In the genomic region with DNA sequence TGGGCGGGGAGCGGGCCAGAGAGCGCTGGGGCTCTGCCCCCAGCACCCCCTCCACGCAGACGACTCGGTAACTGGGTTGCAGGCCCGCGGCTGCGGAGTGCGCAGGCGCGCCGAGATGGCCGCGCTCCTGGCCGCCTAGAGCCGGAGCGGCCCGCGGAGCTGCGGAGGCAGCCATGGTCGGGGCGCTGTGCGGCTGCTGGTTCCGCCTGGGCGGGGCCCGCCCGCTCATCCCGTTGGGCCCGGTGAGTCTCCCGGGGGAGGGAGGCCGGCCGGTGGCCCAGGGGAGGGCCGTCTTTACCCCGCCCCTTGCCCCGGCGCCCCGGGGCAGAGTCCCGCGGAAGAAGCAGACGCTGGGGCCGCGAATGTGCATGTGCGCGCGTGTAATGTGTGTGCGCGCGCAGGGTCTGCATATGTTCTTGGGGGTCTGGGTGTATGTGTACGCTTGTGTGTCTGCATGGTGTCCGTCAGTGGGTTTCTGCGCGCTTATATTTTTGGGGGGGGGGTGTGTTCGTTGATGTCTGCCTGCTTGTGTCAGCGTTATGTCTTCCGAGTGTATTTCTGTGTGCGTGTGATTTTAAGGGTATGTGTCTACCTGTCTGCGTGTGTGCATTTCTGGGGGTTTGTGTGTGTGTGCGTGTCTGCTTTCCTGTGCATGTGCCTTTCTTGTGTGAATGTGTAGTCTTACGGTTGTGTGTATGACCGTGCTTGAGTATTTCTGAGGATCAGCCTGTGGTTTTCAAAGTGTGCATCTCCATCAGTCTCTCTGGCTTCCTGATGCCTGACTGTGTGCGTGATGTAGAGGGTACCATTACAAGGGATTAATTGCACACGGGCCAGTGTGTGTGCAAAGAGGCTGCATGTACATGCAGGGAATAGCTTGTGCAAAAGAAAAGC, we compare ENCODE assay signal across 8 cellular contexts. TPM values are rescaled to one million over a fixed set of nuclear protein-coding genes. Genes with fewer than 3 reads are reported as not detected.
DNase-seq lines count a peak whose midpoint lies in the region; ATAC-seq lines count a peak whose summit lies in the region.

Gene ABHD14A, plus strand, starts transcription at position 102 of the 894 bp plus-strand sequence. Its CDS starts 72 bp downstream, at position 174.

- no peaks in the 10 kb centered on the region for H3K79me2 ChIP-seq in mesendoderm (ENCODE audit: control insufficient read depth, insufficient read depth, low read length)

- no CpG with 5 or more reads among the region's 63 CpGs for WGBS in mesendoderm (ENCODE audit: extremely low coverage, insufficient coverage, low lambda C conversion rate)

- peak within 1 kb of the TSS; percentile 56 for H3K4ac ChIP-seq in mesendoderm (ENCODE audit: low read depth, low read length)

- H3K27ac Mint-ChIP-seq in activated CD8-positive, alpha-beta memory T cell treated with anti-CD3 and anti-CD28 coated beads, Interleukin-2, amount 10 ng/mL, durations not matched to agents 7 days and 5 days, result peak within 1 kb of the TSS; percentile 92

- H3K27me3 Mint-ChIP-seq in activated CD8-positive, alpha-beta memory T cell treated with anti-CD3 and anti-CD28 coated beads, Interleukin-2, amount 10 ng/mL, durations not matched to agents 7 days and 5 days, result no peaks in the 10 kb centered on the region

- no peak within 1 kb of the TSS for H3K27ac ChIP-seq in mesendoderm (ENCODE audit: low read depth, low read length)

- ATAC-seq in HG02943 (IDR thresholded peaks at IDR 0.05; ENCODE audit: low read depth, unreplicated experiment), result peak; percentile 51
- peak; percentile 83 for ATAC-seq in activated CD8-positive, alpha-beta memory T cell treated with anti-CD3 and anti-CD28 coated beads, Interleukin-2, amount 10 ng/mL, durations not matched to agents 7 days and 5 days

- H3K27me3 ChIP-seq in mesendoderm (ENCODE audit: insufficient read depth, low read length, poor library complexity), result peaks cover 2% of the 10 kb centered on the region

- peak within 1 kb of the TSS; percentile 82 for H3K56ac ChIP-seq in mesendoderm (ENCODE audit: low read length)

- peak within 1 kb of the TSS; percentile 22 for H2AK5ac ChIP-seq in mesendoderm (ENCODE audit: low read length)

- peak within 1 kb of the TSS; percentile 37 for H4K5ac ChIP-seq in mesendoderm (ENCODE audit: low read length)

- H3K79me1 ChIP-seq in mesendoderm (ENCODE audit: low read length), result no peaks in the 10 kb centered on the region

- in situ Hi-C loops in endometrial microvascular endothelial cells (cut with HindIII; ENCODE audit: inconsistent ontology term, low pct_unique_long_range_greater_than_20kb, low sequenced_read_pairs), result no loop called here

- H2BK5ac ChIP-seq in mesendoderm (ENCODE audit: low read length), result no peak within 1 kb of the TSS

- peaks cover 30% of the 10 kb centered on the region for H3K4me1 Mint-ChIP-seq in activated CD8-positive, alpha-beta memory T cell treated with anti-CD3 and anti-CD28 coated beads, Interleukin-2, amount 10 ng/mL, durations not matched to agents 7 days and 5 days

- DNase-seq in NCI-H1417 (lab: John Stamatoyannopoulos, UW) (peak; percentile 41 to 72 (median 70)), NCI-H1417 treated with DMSO at 0.1 percent for 48 hours (lab: John Stamatoyannopoulos, UW) (no peak), NCI-H748 treated with DMSO at 0.1 percent for 48 hours (lab: John Stamatoyannopoulos, UW) (peak; percentile 11), mesendoderm (peak; percentile 61)
- peak; percentile 77 for DNase-seq in activated CD8-positive, alpha-beta memory T cell treated with anti-CD3 and anti-CD28 coated beads, Interleukin-2, amount 10 ng/mL, durations not matched to agents 7 days and 5 days
- peak; percentile 30 to 41 for DNase-seq in stimulated activated CD8-positive, alpha-beta memory T cell treated with anti-CD3 and anti-CD28 coated beads, Interleukin-2, amount 100 ng/mL, for 1 hour (ENCODE audit: low read depth in 2 of 2)

- H3K23ac ChIP-seq in mesendoderm (ENCODE audit: low read length), result peak within 1 kb of the TSS; percentile 68

- peak within 1 kb of the TSS; percentile 12 for H3K4me3 ChIP-seq in mesendoderm (ENCODE audit: low read length)

- H3K4me1 ChIP-seq in mesendoderm (ENCODE audit: control insufficient read depth, low read depth, low read length), result peaks cover 7% of the 10 kb centered on the region

- H2BK120ac ChIP-seq in mesendoderm (ENCODE audit: low read depth, low read length), result no peak within 1 kb of the TSS

- no peak within 1 kb of the TSS for H2BK15ac ChIP-seq in mesendoderm (replicated peaks; ENCODE audit: low read depth)

- CTCF ChIA-PET in activated CD8-positive, alpha-beta memory T cell treated with anti-CD3 and anti-CD28 coated beads, Interleukin-2, amount 10 ng/mL, durations not matched to agents 7 days and 5 days (lab: Charles Lee), result interaction anchor here (0.7 to 4.8 kb wide), 9 partner anchors 8 to 180 kb away, joined by 5 to 70 read pairs (median 15); partner anchors contain the start of genes ACY1, DUSP7, PARP3 and POC1A

- no peaks in the 10 kb centered on the region for H3K36me3 Mint-ChIP-seq in activated CD8-positive, alpha-beta memory T cell treated with anti-CD3 and anti-CD28 coated beads, Interleukin-2, amount 10 ng/mL, durations not matched to agents 7 days and 5 days

- H3K4me2 ChIP-seq in mesendoderm (ENCODE audit: low read length), result peak within 1 kb of the TSS; percentile 49

- H3K9ac ChIP-seq in mesendoderm (ENCODE audit: low read length), result peak within 1 kb of the TSS; percentile 63

- peak within 1 kb of the TSS; percentile 34 for H3K18ac ChIP-seq in mesendoderm (ENCODE audit: low read length)

- H4K8ac ChIP-seq in mesendoderm (ENCODE audit: low read depth, low read length), result peak within 1 kb of the TSS; percentile 69

- no peaks in the 10 kb centered on the region for H3K9me3 Mint-ChIP-seq in activated CD8-positive, alpha-beta memory T cell treated with anti-CD3 and anti-CD28 coated beads, Interleukin-2, amount 10 ng/mL, durations not matched to agents 7 days and 5 days (ENCODE audit: low read depth)

- no peaks in the 10 kb centered on the region for H3K36me3 ChIP-seq in mesendoderm (ENCODE audit: control insufficient read depth, insufficient read depth, low read length)

- H3K4me3 Mint-ChIP-seq in activated CD8-positive, alpha-beta memory T cell treated with anti-CD3 and anti-CD28 coated beads, Interleukin-2, amount 10 ng/mL, durations not matched to agents 7 days and 5 days, result peak within 1 kb of the TSS; percentile 98

RNA-seq across cellular contexts. Expression of gene ABHD14A, which starts in this region (rescaled TPM):
- total RNA-seq in activated CD8-positive, alpha-beta memory T cell treated with anti-CD3 and anti-CD28 coated beads, Interleukin-2, amount 10 ng/mL, durations not matched to agents 7 days and 5 days, result 10 to 100 TPM; 11.8 to 13.7 TPM
- total RNA-seq in endometrial microvascular endothelial cells (ENCODE audit: inconsistent ontology term), result 31.7 TPM
- polyA plus RNA-seq in mesendoderm (2013, experiment 1 of 2), result 2.6 TPM
- 2.4 TPM for polyA plus RNA-seq in mesendoderm (2013, experiment 2 of 2)
